In genomic region chr6:39166189-39166917, GRCh38 we compare ENCODE assay signal across 8 cellular contexts. TPM values are rescaled to one million over a fixed set of nuclear protein-coding genes. Genes with fewer than 3 reads are reported as not detected.
A peak's percentile ranks its signal among the peaks of the same experiment; 100 is the strongest.
DNase-seq lines count a peak whose midpoint lies in the region; ATAC-seq and TF ChIP-seq lines count a peak whose summit lies in the region.

No MANE protein-coding gene starts in this region.

- H3K4me1 ChIP-seq in Caco-2 (peaks cover 14% of the 10 kb centered on the region), liver (ENCODE audit: control insufficient read depth in 4 of 4, insufficient read depth in 4 of 4, low read length in 3 of 4) (peaks cover 0 to 2% (median 0%) of the 10 kb centered on the region in 4 donors)

- H3K27me3 Mint-ChIP-seq in Caco-2 (ENCODE audit: insufficient read depth, unreplicated experiment): no peaks in the 10 kb centered on the region

- TF ChIP-seq RAD21 in liver (IDR thresholded peaks at IDR 0.05): peak; percentile 96 to 98

- no peaks in the 10 kb centered on the region for H3K27me3 ChIP-seq in Caco-2 (replicated peaks; ENCODE audit: control insufficient read depth, insufficient read depth, low read length)
- no peaks in the 10 kb centered on the region for H3K27me3 ChIP-seq in liver (ENCODE audit: control insufficient read depth in 4 of 4, insufficient read depth in 4 of 4, low read length in 3 of 4)

- peak overlapping the region; percentile 10 for H3K4me3 Mint-ChIP-seq in Caco-2 (ENCODE audit: unreplicated experiment)

- H3K36me3 ChIP-seq in Caco-2 (ENCODE audit: control insufficient read depth, insufficient read depth, low read length) (no peaks in the 10 kb centered on the region), liver (ENCODE audit: control insufficient read depth in 4 of 4, insufficient read depth in 3 of 4, low read depth in 1 of 4, low read length in 3 of 4) (no peaks in the 10 kb centered on the region)

- H3K4me3 ChIP-seq in Caco-2 (ENCODE audit: low read depth, low read length) (no peak overlapping the region), choroid plexus epithelial cell (ENCODE audit: low read depth, low read length) (no peak overlapping the region), liver (ENCODE audit: low read depth in 1 of 3, low read length in 3 of 3) (no peak overlapping the region)

- H3K9ac ChIP-seq in liver (ENCODE audit: low read depth in 1 of 2, low read length in 2 of 2): no peak overlapping the region

- ATAC-seq in HG02642 (IDR thresholded peaks at IDR 0.05; ENCODE audit: poor library complexity, unreplicated experiment) (peak; percentile 61), GM18519 (IDR thresholded peaks at IDR 0.05; ENCODE audit: low FRiP score, unreplicated experiment) (no peak)

- H3K27ac Mint-ChIP-seq in Caco-2 (ENCODE audit: unreplicated experiment): no peak overlapping the region

- 33% methylated on average over 20 of the region's 20 CpGs for WGBS in liver

- no peaks in the 10 kb centered on the region for H3K9me3 Mint-ChIP-seq in Caco-2 (ENCODE audit: unreplicated experiment)

- no TSS peak for BruUV-seq in Caco-2 (replicated peaks; lab: Mats Ljungman, UMichigan)

- H3K4me1 Mint-ChIP-seq in Caco-2 (ENCODE audit: low read depth, unreplicated experiment): peaks cover 9% of the 10 kb centered on the region

- no peaks in the 10 kb centered on the region for H3K36me3 Mint-ChIP-seq in Caco-2 (ENCODE audit: insufficient read depth, unreplicated experiment)

- DNase-seq in Caco-2 (peak; percentile 86 to 91), NCI-H446 (lab: John Stamatoyannopoulos, UW) (peak; percentile 75 to 85), choroid plexus epithelial cell (ENCODE audit: low read depth) (peak; percentile 69)
- DNase-seq in activated CD4-positive, alpha-beta T cell treated with anti-CD3 and anti-CD28 coated beads for 48 hours: peak; percentile 92
- DNase-seq in stimulated activated CD4-positive, alpha-beta T cell treated with anti-CD3 and anti-CD28 coated beads, TNF-alpha, amount 100 ng/mL, for 24 hours (ENCODE audit: low read depth in 3 of 3): peak; percentile 78 to 85 (median 79)

- POLR2A ChIA-PET in Caco-2 (lab: Charles Lee): no interaction called here

- H3K9me3 ChIP-seq in Caco-2 (no peaks in the 10 kb centered on the region), liver (ENCODE audit: control insufficient read depth in 4 of 4, low read length in 3 of 4) (no peaks in the 10 kb centered on the region)

- CTCF ChIA-PET in Caco-2 (lab: Charles Lee): interaction anchor here (1.0 to 3.4 kb wide), 5 partner anchors 32 to 169 kb away, joined by 3 to 34 read pairs (median 4); no protein-coding TSS in a partner anchor

- H3K27ac ChIP-seq in liver (ENCODE audit: low read depth in 1 of 2, low read length in 2 of 2): no peak overlapping the region

- intact Hi-C loops in Caco-2 (cut with micrococcal nuclease; ENCODE audit: unreplicated experiment): loop anchor here (1.0 to 2.0 kb wide), 2 partner anchors 62 to 137 kb away; partner anchors contain the start of gene KCNK5

- TF ChIP-seq CTCF in Caco-2 (IDR thresholded peaks at IDR 0.05; ENCODE audit: insufficient read depth in 1 of 2, low read depth in 1 of 2, low read length in 1 of 2, severe bottlenecking in 1 of 2, unreplicated experiment in 1 of 2) (peak; percentile 95), choroid plexus epithelial cell (conservative IDR thresholded peaks at IDR 0.05; ENCODE audit: low read depth, low read length) (peak; percentile 90), liver (IDR thresholded peaks at IDR 0.05; ENCODE audit: low read depth, low read length, missing input control) (peak; percentile 92)

TF ChIP-seq in liver, 16 proteins besides CTCF, POLR2A, EP300 and RAD21:
- TF ChIP-seq NR2F2 (IDR thresholded peaks at IDR 0.05): no peak
- no peak for TF ChIP-seq EGR1 (IDR thresholded peaks at IDR 0.05; ENCODE audit: low read depth in 2 of 2)
- no peak for TF ChIP-seq FOXA2 (IDR thresholded peaks at IDR 0.05)
- TF ChIP-seq YY1 (IDR thresholded peaks at IDR 0.05): no peak

RNA-seq across cellular contexts. Expression of gene SAYSD1, which starts 51.4 kb away (rescaled TPM):
- 17.8 and 20.8 TPM in 2 replicates for total RNA-seq in Caco-2 (2022)
- 10 to 100 TPM in 1 of 2 donors, 1 to 10 TPM in 1; 9.4 to 12.2 TPM for total RNA-seq in liver
- polyA plus RNA-seq in liver: 1 to 10 TPM; 6.5 to 9.1 TPM
